In the genomic region with DNA sequence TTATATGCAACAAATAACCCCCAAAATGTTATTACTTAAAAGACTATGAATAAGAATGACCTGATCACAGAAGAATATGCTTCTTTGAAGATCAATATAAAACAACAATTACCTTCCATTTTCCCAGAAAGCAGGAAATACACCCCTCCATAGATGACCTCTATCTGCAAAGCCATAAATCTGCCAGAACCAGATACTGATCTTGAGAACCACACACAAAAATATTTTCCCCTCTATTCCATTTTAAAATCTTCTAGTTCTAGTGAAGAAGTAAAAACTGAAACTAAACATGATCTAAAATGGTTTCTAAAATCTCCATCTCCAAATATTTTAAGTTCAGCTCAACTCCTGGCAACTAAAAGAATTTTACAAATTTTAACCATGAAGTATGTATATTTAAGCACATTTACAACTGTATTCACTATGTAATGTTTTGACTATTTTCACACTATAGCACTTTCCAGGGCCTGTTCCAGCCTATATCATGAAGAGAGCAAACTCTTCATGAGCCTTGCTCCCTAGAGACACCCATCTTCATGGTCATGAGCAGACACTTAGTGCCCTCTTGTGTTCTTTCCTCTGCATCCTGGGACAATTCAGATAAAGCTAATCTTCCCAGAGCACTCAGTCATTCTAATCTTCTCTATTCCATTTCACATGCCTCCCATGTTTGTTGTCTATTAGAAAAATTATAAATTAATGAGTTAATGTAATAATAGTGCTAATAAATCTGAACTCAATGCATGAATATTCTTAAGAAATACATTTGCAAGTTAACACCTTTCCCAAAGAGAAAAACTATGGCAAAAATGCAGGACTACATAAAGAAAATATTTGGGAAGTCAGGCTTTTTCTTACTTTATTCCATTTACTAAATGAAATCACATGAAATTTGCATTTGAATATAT, we compare ENCODE assay signal across 9 cellular contexts.
A peak's percentile ranks its signal among the peaks of the same experiment; 100 is the strongest.
DNase-seq lines count a peak whose midpoint lies in the region; ATAC-seq and TF ChIP-seq lines count a peak whose summit lies in the region.
"Had no signal": no experiment of that assay in that cellular context is flagged by ENCODE, and none has a peak within 500 bp of the region (broad histone marks: within the 10 kb centered on the region; RNA-seq: fewer than 3 reads in every experiment).

No MANE protein-coding gene starts in this region.

- ATAC-seq in HG02884 (IDR thresholded peaks at IDR 0.05; ENCODE audit: unreplicated experiment) (no peak), GM21381 (IDR thresholded peaks at IDR 0.05; ENCODE audit: unreplicated experiment) (no peak)

- H3K9me3 ChIP-seq in WERI-Rb-1 (ENCODE audit: severe bottlenecking): no peaks in the 10 kb centered on the region
- H3K9me3 ChIP-seq: BLaER1 had no signal

- no peak overlapping the region for H3K4me3 ChIP-seq in WERI-Rb-1 (ENCODE audit: low read depth, low read length)
- H3K4me3 ChIP-seq: BLaER1 had no signal

- H3K36me3 ChIP-seq in WERI-Rb-1: peaks cover 19% of the 10 kb centered on the region

- peak; percentile 75 for TF ChIP-seq CTCF in WERI-Rb-1 (IDR thresholded peaks at IDR 0.05; ENCODE audit: low read depth, low read length)

- H3K27me3 ChIP-seq in WERI-Rb-1 (ENCODE audit: insufficient read depth, low read depth, severe bottlenecking): no peaks in the 10 kb centered on the region
- H3K27me3 ChIP-seq: BLaER1 had no signal

- H3K27ac ChIP-seq in WERI-Rb-1: no peak overlapping the region
- H3K27ac ChIP-seq: BLaER1 had no signal

- DNase-seq in DMS79 treated with DMSO at 0.1 percent for 48 hours (lab: John Stamatoyannopoulos, UW) (peak; percentile 9), DMS79 (lab: John Stamatoyannopoulos, UW) (no peak), MV-4-11 (lab: John Stamatoyannopoulos, UW) (peak; percentile 41), WERI-Rb-1 (peak; percentile 50), iPS-NIHi7 (ENCODE audit: extremely low spot score) (peak; percentile 40), SKM-1 treated with dmso at 0.1 percent for 144 hours (lab: John Stamatoyannopoulos, UW; ENCODE audit: unreplicated experiment) (no peak)

Comparison
In these comparisons a context has a peak if more than half of its experiments do, and no peak if none do; other contexts are left out.
1. DNase-seq: peak in DMS79 treated with DMSO at 0.1 percent for 48 hours (single experiment), MV-4-11 (single experiment), WERI-Rb-1 (single experiment) and iPS-NIHi7 (single experiment); none in DMS79 (single experiment) and SKM-1 treated with dmso at 0.1 percent for 144 hours (single experiment).